Comparison of ENCODE assay signal across 1 cellular context in genomic region chr7:6447589-6448210, GRCh38.
TF ChIP-seq lines count a peak whose summit lies in the region.

TSS of gene DAGLB (minus strand) at chr7:6447954. CDS start at chr7:6447842, 112 bp downstream.

TF ChIP-seq in HepG2, 621 proteins besides CTCF, POLR2A, EP300 and RAD21 (continued from another document and continues in another):
- peak; percentile 89 for TF ChIP-seq ZFP91 (CRISPR knock-in tag; IDR thresholded peaks at IDR 0.05; ENCODE audit: borderline replicate concordance)
- peak; percentile 87 for TF ChIP-seq HNRNPLL (IDR thresholded peaks at IDR 0.05; ENCODE audit: low read depth, low read length, poor library complexity, severe bottlenecking)
- no peak for TF ChIP-seq PPARG (CRISPR knock-in tag; conservative IDR thresholded peaks at IDR 0.05)
- TF ChIP-seq ATF7-NPFF (CRISPR knock-in tag; IDR thresholded peaks at IDR 0.05; ENCODE audit: low read depth) = 0 out of 2 replicates have a peak, but pooled peaks have one; percentile 54
- TF ChIP-seq AKAP8 (CRISPR knock-in tag; IDR thresholded peaks at IDR 0.05) = no peak
- TF ChIP-seq TBP (CRISPR knock-in tag; IDR thresholded peaks at IDR 0.05) = no peak
- no peak for TF ChIP-seq THAP8 (CRISPR knock-in tag; IDR thresholded peaks at IDR 0.05; ENCODE audit: borderline replicate concordance)
- TF ChIP-seq DMTF1 (CRISPR knock-in tag; IDR thresholded peaks at IDR 0.05) = no peak
- no peak for TF ChIP-seq ZFP1 (CRISPR knock-in tag; IDR thresholded peaks at IDR 0.05)
- TF ChIP-seq HBP1 (CRISPR knock-in tag; IDR thresholded peaks at IDR 0.05; ENCODE audit: low read depth) = 0 out of 2 replicates have a peak, but pooled peaks have one; percentile 41
- no peak for TF ChIP-seq NR2F1 (CRISPR knock-in tag; IDR thresholded peaks at IDR 0.05)
- no peak; the same call in 1 of the 2 replicates for TF ChIP-seq ZNF572 (CRISPR knock-in tag; IDR thresholded peaks at IDR 0.05)
- TF ChIP-seq RERE (CRISPR knock-in tag; IDR thresholded peaks at IDR 0.05; ENCODE audit: low read depth) = no peak
- no peak for TF ChIP-seq SAFB2 (CRISPR knock-in tag; IDR thresholded peaks at IDR 0.05; ENCODE audit: borderline replicate concordance, low read depth)
- TF ChIP-seq ZNF687 (CRISPR knock-in tag; IDR thresholded peaks at IDR 0.05) = peak; percentile 82
- no peak; the same call in 1 of the 2 replicates for TF ChIP-seq ZNF629 (CRISPR knock-in tag; conservative IDR thresholded peaks at IDR 0.05)
- TF ChIP-seq ZNF883 (CRISPR knock-in tag; IDR thresholded peaks at IDR 0.05; ENCODE audit: not compliant biosample characterization) = no peak
- no peak for TF ChIP-seq SOX6 (IDR thresholded peaks at IDR 0.05)
- no peak for TF ChIP-seq SOX6 (CRISPR knock-in tag; IDR thresholded peaks at IDR 0.05)
- peak; percentile 34; the same call in 1 of the 2 replicates for TF ChIP-seq ZNF317 (CRISPR knock-in tag; IDR thresholded peaks at IDR 0.05)
- TF ChIP-seq KDM5B (CRISPR knock-in tag; IDR thresholded peaks at IDR 0.05; ENCODE audit: borderline replicate concordance) = peak; percentile 67; the same call in 1 of the 2 replicates
- TF ChIP-seq ZNF710 (CRISPR knock-in tag; IDR thresholded peaks at IDR 0.05; ENCODE audit: borderline replicate concordance) = no peak
- 0 out of 2 replicates have a peak, but pooled peaks have one; percentile 9 for TF ChIP-seq BCL6 (CRISPR knock-in tag; IDR thresholded peaks at IDR 0.05)
- TF ChIP-seq ZNF749 (CRISPR knock-in tag; IDR thresholded peaks at IDR 0.05; ENCODE audit: borderline replicate concordance) = no peak
- 0 out of 2 replicates have a peak, but pooled peaks have one; percentile 67 for TF ChIP-seq SALL2 (CRISPR knock-in tag; IDR thresholded peaks at IDR 0.05)
- peak; percentile 90 for TF ChIP-seq DZIP1 (CRISPR knock-in tag; IDR thresholded peaks at IDR 0.05)
- TF ChIP-seq ZBTB3 (CRISPR knock-in tag; IDR thresholded peaks at IDR 0.05; ENCODE audit: borderline replicate concordance, low read depth) = no peak
- 0 out of 2 replicates have a peak, but pooled peaks have one; percentile 7 for TF ChIP-seq ARNT2 (CRISPR knock-in tag; IDR thresholded peaks at IDR 0.05; ENCODE audit: low read depth)
- no peak for TF ChIP-seq ZNF558 (CRISPR knock-in tag; IDR thresholded peaks at IDR 0.05; ENCODE audit: borderline replicate concordance)
- TF ChIP-seq ZBTB46 (CRISPR knock-in tag; IDR thresholded peaks at IDR 0.05; ENCODE audit: borderline replicate concordance) = no peak
- TF ChIP-seq MAX (IDR thresholded peaks at IDR 0.05) = peak; percentile 33; the same call in 1 of the 2 replicates
- no peak for TF ChIP-seq TBX2 (CRISPR knock-in tag; IDR thresholded peaks at IDR 0.05; ENCODE audit: borderline replicate concordance)
- no peak for TF ChIP-seq ATF7 (IDR thresholded peaks at IDR 0.05)
- TF ChIP-seq ATF7 (CRISPR knock-in tag; IDR thresholded peaks at IDR 0.05) = peak; percentile 52; the same call in 1 of the 2 replicates
